Comparison of ENCODE assay signal across 9 cellular contexts in genomic region chr12:122951979-122952892, GRCh38. TPM values are rescaled to one million over a fixed set of nuclear protein-coding genes. Genes with fewer than 3 reads are reported as not detected.
DNase-seq lines count a peak whose midpoint lies in the region; ATAC-seq and TF ChIP-seq lines count a peak whose summit lies in the region.
"Had no signal": no experiment of that assay in that cellular context is flagged by ENCODE, and none has a peak within 500 bp of the region (broad histone marks: within the 10 kb centered on the region; RNA-seq: fewer than 3 reads in every experiment).

No MANE protein-coding gene starts in this region.

- H3K27me3 Mint-ChIP-seq in activated CD8-positive, alpha-beta T cell treated with anti-CD3 and anti-CD28 coated beads for 36 hours = peaks cover 2% of the 10 kb centered on the region
- no peaks in the 10 kb centered on the region for H3K27me3 Mint-ChIP-seq in effector memory CD8-positive, alpha-beta T cell

- H3K9me3 ChIP-seq in mucosa of descending colon = no peaks in the 10 kb centered on the region
- H3K9me3 ChIP-seq: BLaER1 treated with 17β-estradiol and CSF1 and Interleukin-3, amounts not matched to agents 10 nM and 100 nM had no signal

- H3K27ac Mint-ChIP-seq in activated CD8-positive, alpha-beta T cell treated with anti-CD3 and anti-CD28 coated beads for 36 hours = no peak overlapping the region
- peak overlapping the region in 1 of 2 donors; percentile 29 for H3K27ac Mint-ChIP-seq in effector memory CD8-positive, alpha-beta T cell

- intact Hi-C loops in activated CD8-positive, alpha-beta T cell treated with anti-CD3 and anti-CD28 coated beads for 36 hours (cut with micrococcal nuclease) = loop anchor here (2.0 to 5.0 kb wide), 2 partner anchors 91 to 160 kb away; no protein-coding TSS in a partner anchor
- intact Hi-C loops in mucosa of descending colon (cut with DNase I, micrococcal nuclease) = loop anchor here (2.0 to 10.0 kb wide), 3 partner anchors 90 to 157 kb away; no protein-coding TSS in a partner anchor

- H3K4me3 ChIP-seq in mucosa of descending colon = no peak overlapping the region
- H3K4me3 ChIP-seq: BLaER1 treated with 17β-estradiol and CSF1 and Interleukin-3, amounts not matched to agents 10 nM and 100 nM had no signal

- H3K36me3 Mint-ChIP-seq in activated CD8-positive, alpha-beta T cell treated with anti-CD3 and anti-CD28 coated beads for 36 hours (ENCODE audit: low read depth) = no peaks in the 10 kb centered on the region
- peaks cover 10% of the 10 kb centered on the region for H3K36me3 Mint-ChIP-seq in effector memory CD8-positive, alpha-beta T cell (ENCODE audit: insufficient read depth)

- peaks cover 13% of the 10 kb centered on the region for H3K4me1 Mint-ChIP-seq in activated CD8-positive, alpha-beta T cell treated with anti-CD3 and anti-CD28 coated beads for 36 hours (ENCODE audit: low read depth)
- peaks cover 11% of the 10 kb centered on the region in 2 donors for H3K4me1 Mint-ChIP-seq in effector memory CD8-positive, alpha-beta T cell (ENCODE audit: low read depth in 2 of 2)

- peak; percentile 96 for TF ChIP-seq CTCF in activated CD8-positive, alpha-beta T cell treated with anti-CD3 and anti-CD28 coated beads for 36 hours (IDR thresholded peaks at IDR 0.05)
- TF ChIP-seq CTCF in mucosa of descending colon (IDR thresholded peaks at IDR 0.05) = peak; percentile 77

- peak; percentile 76 for ATAC-seq in HG03103 (IDR thresholded peaks at IDR 0.05; ENCODE audit: low read depth, unreplicated experiment)
- ATAC-seq in activated CD8-positive, alpha-beta T cell treated with anti-CD3 and anti-CD28 coated beads for 36 hours = peak; percentile 99
- peak; percentile 99 for ATAC-seq in effector memory CD8-positive, alpha-beta T cell (replicated peaks)
- peak; percentile 88 for ATAC-seq in mucosa of descending colon

- no peak overlapping the region for H3K4me3 Mint-ChIP-seq in activated CD8-positive, alpha-beta T cell treated with anti-CD3 and anti-CD28 coated beads for 36 hours
- H3K4me3 Mint-ChIP-seq in effector memory CD8-positive, alpha-beta T cell = no peak overlapping the region

- no peaks in the 10 kb centered on the region for H3K36me3 ChIP-seq in mucosa of descending colon (ENCODE audit: low read depth)

- POLR2A ChIA-PET in activated CD8-positive, alpha-beta T cell treated with anti-CD3 and anti-CD28 coated beads for 36 hours (lab: Charles Lee) = interaction anchor here (0.6 to 1.2 kb wide), 4 partner anchors 9 to 88 kb away, joined by 3 read pairs; no protein-coding TSS in a partner anchor

- peaks cover 20% of the 10 kb centered on the region for H3K4me1 ChIP-seq in mucosa of descending colon (ENCODE audit: low read depth)

- DNase-seq in NCI-H1436 (lab: John Stamatoyannopoulos, UW) (peak; percentile 22), NCI-H1436 treated with DMSO at 0.1 percent for 48 hours (lab: John Stamatoyannopoulos, UW) (no peak), NCI-H526 treated with DMSO at 0.1 percent for 48 hours (lab: John Stamatoyannopoulos, UW) (peak; percentile 51), mucosa of descending colon (peak; percentile 80 to 91 (median 87))
- DNase-seq in activated CD8-positive, alpha-beta T cell treated with anti-CD3 and anti-CD28 coated beads for 36 hours = peak; percentile 85
- peak; percentile 69 to 73 (median 69) for DNase-seq in effector memory CD8-positive, alpha-beta T cell
- peak; percentile 40 to 47 for DNase-seq in stimulated activated CD8-positive, alpha-beta memory T cell treated with anti-CD3 and anti-CD28 coated beads, Interleukin-4, amount 100 ng/mL, for 4 hours (ENCODE audit: low read depth in 2 of 2, low spot score in 1 of 2)

- CTCF ChIA-PET in activated CD8-positive, alpha-beta T cell treated with anti-CD3 and anti-CD28 coated beads for 36 hours (lab: Charles Lee) = interaction anchor here (0.6 to 7.8 kb wide), 25 partner anchors 11 to 179 kb away, joined by 3 to 87 read pairs (median 4); partner anchors contain the start of gene ABCB9

- H3K9me3 Mint-ChIP-seq in activated CD8-positive, alpha-beta T cell treated with anti-CD3 and anti-CD28 coated beads for 36 hours = no peaks in the 10 kb centered on the region
- H3K9me3 Mint-ChIP-seq in effector memory CD8-positive, alpha-beta T cell = no peaks in the 10 kb centered on the region

RNA-seq across cellular contexts. Expression of gene ABCB9, which starts 14.0 kb away (rescaled TPM):
- 1 to 10 TPM; 4.3 to 4.9 TPM for total RNA-seq in activated CD8-positive, alpha-beta T cell treated with anti-CD3 and anti-CD28 coated beads for 36 hours
- total RNA-seq in mucosa of descending colon = 1 to 10 TPM; 6.3 to 8.2 (median 6.4) TPM

RNA-seq across cellular contexts. Expression of gene OGFOD2, which starts 22.8 kb away (rescaled TPM):
- total RNA-seq in activated CD8-positive, alpha-beta T cell treated with anti-CD3 and anti-CD28 coated beads for 36 hours = 10 to 100 TPM; 27.1 to 31.5 TPM
- 10 to 100 TPM; 17.0 to 25.0 (median 23.7) TPM for total RNA-seq in mucosa of descending colon

RNA-seq across cellular contexts. Expression of gene ARL6IP4, which starts 28.2 kb away (rescaled TPM):
- 100 to 1,000 TPM; 174 to 180 TPM for total RNA-seq in activated CD8-positive, alpha-beta T cell treated with anti-CD3 and anti-CD28 coated beads for 36 hours
- 100 to 1,000 TPM; 127 to 171 (median 128) TPM for total RNA-seq in mucosa of descending colon

RNA-seq across cellular contexts. Expression of gene VPS37B, which starts 56.3 kb away (rescaled TPM):
- 10 to 100 TPM; 17.8 to 18.4 TPM for total RNA-seq in activated CD8-positive, alpha-beta T cell treated with anti-CD3 and anti-CD28 coated beads for 36 hours
- 100 to 1,000 TPM in 1 of 3 donors, 10 to 100 TPM in 2; 50.7 to 108 (median 81.8) TPM for total RNA-seq in mucosa of descending colon
